Comparison of ENCODE assay signal across 11 cellular contexts in the genomic region with DNA sequence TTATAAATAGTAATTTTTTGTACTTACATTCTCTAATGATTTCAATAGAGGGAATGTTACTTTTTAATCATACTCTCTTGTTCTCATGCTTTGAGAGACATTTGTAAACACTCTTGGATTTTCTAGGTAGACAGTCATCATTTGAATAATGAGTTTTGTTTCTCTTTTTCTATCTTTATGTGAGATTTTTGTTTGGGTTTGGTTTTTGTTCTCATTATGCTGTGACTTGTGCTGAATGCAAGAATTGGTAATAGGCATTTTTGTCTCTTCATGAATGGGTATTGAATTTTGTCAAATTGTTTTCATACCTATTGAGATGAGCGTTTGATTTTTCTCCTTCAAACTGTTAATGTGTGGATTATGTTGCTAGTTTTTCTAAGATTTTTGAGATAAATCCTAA.
DNase-seq lines count a peak whose midpoint lies in the region; ATAC-seq and TF ChIP-seq lines count a peak whose summit lies in the region.
"Had no signal": no experiment of that assay in that cellular context is flagged by ENCODE, and none has a peak within 500 bp of the region (broad histone marks: within the 10 kb centered on the region; RNA-seq: fewer than 3 reads in every experiment).

No MANE protein-coding gene starts in this region.

- peaks cover 31% of the 10 kb centered on the region for H3K36me3 Mint-ChIP-seq in memory B cell

- H3K27me3 Mint-ChIP-seq in memory B cell = no peaks in the 10 kb centered on the region

- peak overlapping the region; percentile 51 for H3K4me3 Mint-ChIP-seq in memory B cell
- H3K4me3 Mint-ChIP-seq: T-helper 2 cell treated with Interferon-gamma antibody and Interleukin-4, amounts not matched to agents 5 μg/mL and 100 μg/mL, for 36 hours had no signal

- DNase-seq in memory B cell (ENCODE audit: low spot score in 2 of 2) (no peak), EL (no peak), NCI-H2107 treated with DMSO at 0.1 percent for 48 hours (lab: John Stamatoyannopoulos, UW; ENCODE audit: unreplicated experiment) (no peak)
- DNase-seq: NCI-H446, Peyer's patch, retina had no signal

- no peaks in the 10 kb centered on the region for H3K9me3 Mint-ChIP-seq in memory B cell
- H3K9me3 Mint-ChIP-seq: T-helper 2 cell treated with Interferon-gamma antibody and Interleukin-4, amounts not matched to agents 5 μg/mL and 100 μg/mL, for 36 hours had no signal

- H3K4me1 Mint-ChIP-seq in memory B cell = peaks cover 68% of the 10 kb centered on the region

- ATAC-seq in GM18511 (IDR thresholded peaks at IDR 0.05; ENCODE audit: unreplicated experiment) = peak; percentile 50
- peak; percentile 46 for ATAC-seq in GM21390 (IDR thresholded peaks at IDR 0.05; ENCODE audit: unreplicated experiment)
- ATAC-seq in HG03196 (IDR thresholded peaks at IDR 0.05; ENCODE audit: unreplicated experiment) = peak; percentile 36
- ATAC-seq in memory B cell (ENCODE audit: low read depth) = peak; percentile 42
- ATAC-seq in SK-N-SH treated with all-trans-retinoic acid at 6 μM for 48 hours = no peak

- H3K27ac Mint-ChIP-seq in memory B cell = peak overlapping the region; percentile 86
- H3K27ac Mint-ChIP-seq: T-helper 2 cell treated with Interferon-gamma antibody and Interleukin-4, amounts not matched to agents 5 μg/mL and 100 μg/mL, for 36 hours had no signal

TF ChIP-seq in SK-N-SH treated with all-trans-retinoic acid at 6 μM for 48 hours, 23 proteins besides CTCF, POLR2A, EP300 and RAD21:
- TF ChIP-seq ZC3H10 (CRISPR knock-in tag; IDR thresholded peaks at IDR 0.05) (no peak), ISL1 (CRISPR knock-in tag; IDR thresholded peaks at IDR 0.05) (no peak), ESRRG (CRISPR knock-in tag; IDR thresholded peaks at IDR 0.05) (no peak), TCF4 (CRISPR knock-in tag; IDR thresholded peaks at IDR 0.05; ENCODE audit: borderline replicate concordance) (no peak), SNAI2 (CRISPR knock-in tag; IDR thresholded peaks at IDR 0.05) (no peak), TOX (CRISPR knock-in tag; IDR thresholded peaks at IDR 0.05; ENCODE audit: borderline replicate concordance) (no peak), ZNF565 (CRISPR knock-in tag; conservative IDR thresholded peaks at IDR 0.05; ENCODE audit: low read depth) (no peak), ZNF70 (CRISPR knock-in tag; IDR thresholded peaks at IDR 0.05) (no peak), GLIS3 (CRISPR knock-in tag; IDR thresholded peaks at IDR 0.05) (no peak), TSHZ2 (CRISPR knock-in tag; IDR thresholded peaks at IDR 0.05) (no peak), CREB5 (CRISPR knock-in tag; IDR thresholded peaks at IDR 0.05; ENCODE audit: low read depth) (no peak)
- TF ChIP-seq, protein P1, sequence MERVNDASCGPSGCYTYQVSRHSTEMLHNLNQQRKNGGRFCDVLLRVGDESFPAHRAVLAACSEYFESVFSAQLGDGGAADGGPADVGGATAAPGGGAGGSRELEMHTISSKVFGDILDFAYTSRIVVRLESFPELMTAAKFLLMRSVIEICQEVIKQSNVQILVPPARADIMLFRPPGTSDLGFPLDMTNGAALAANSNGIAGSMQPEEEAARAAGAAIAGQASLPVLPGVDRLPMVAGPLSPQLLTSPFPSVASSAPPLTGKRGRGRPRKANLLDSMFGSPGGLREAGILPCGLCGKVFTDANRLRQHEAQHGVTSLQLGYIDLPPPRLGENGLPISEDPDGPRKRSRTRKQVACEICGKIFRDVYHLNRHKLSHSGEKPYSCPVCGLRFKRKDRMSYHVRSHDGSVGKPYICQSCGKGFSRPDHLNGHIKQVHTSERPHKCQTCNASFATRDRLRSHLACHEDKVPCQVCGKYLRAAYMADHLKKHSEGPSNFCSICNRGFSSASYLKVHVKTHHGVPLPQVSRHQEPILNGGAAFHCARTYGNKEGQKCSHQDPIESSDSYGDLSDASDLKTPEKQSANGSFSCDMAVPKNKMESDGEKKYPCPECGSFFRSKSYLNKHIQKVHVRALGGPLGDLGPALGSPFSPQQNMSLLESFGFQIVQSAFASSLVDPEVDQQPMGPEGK (CRISPR knock-in tag; IDR thresholded peaks at IDR 0.05; ENCODE audit: borderline replicate concordance) = no peak
- TF ChIP-seq, protein P2, sequence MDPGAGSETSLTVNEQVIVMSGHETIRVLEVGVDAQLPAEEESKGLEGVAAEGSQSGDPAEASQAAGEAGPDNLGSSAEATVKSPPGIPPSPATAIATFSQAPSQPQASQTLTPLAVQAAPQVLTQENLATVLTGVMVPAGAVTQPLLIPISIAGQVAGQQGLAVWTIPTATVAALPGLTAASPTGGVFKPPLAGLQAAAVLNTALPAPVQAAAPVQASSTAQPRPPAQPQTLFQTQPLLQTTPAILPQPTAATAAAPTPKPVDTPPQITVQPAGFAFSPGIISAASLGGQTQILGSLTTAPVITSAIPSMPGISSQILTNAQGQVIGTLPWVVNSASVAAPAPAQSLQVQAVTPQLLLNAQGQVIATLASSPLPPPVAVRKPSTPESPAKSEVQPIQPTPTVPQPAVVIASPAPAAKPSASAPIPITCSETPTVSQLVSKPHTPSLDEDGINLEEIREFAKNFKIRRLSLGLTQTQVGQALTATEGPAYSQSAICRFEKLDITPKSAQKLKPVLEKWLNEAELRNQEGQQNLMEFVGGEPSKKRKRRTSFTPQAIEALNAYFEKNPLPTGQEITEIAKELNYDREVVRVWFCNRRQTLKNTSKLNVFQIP (CRISPR knock-in tag; IDR thresholded peaks at IDR 0.05; ENCODE audit: borderline replicate concordance, low read depth) = no peak
